In the genomic region with DNA sequence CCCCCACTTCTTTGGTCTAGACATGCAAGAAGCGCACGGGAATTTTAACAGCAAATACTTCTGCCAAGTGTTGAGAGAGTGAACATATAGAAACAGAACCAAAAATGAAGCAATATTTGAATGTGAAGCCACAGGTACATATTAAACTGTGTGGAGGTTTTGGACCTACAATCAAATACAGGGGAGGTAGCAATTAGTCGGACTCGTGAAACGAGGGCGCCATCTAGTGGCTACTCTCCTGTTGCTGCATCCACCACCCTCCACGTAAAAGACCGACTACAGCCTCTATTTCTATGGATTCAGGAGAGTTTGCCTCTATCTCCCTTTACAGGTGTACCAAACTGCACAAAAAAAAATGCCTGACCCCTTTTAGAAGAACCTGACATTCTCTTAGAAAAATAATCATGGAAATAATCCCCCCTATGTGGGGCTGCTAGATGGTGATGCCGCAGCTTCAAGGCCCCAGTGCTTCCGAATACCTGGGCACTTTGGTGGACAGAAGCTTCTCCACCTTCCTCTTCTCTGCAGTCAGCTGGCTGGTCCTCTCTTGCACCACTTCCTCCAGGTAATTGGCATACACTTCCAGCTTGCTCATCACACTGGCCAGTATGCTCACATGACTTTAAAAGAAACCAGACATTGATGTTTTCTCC, we compare ENCODE assay signal across 8 cellular contexts. TPM values are rescaled to one million over a fixed set of nuclear protein-coding genes. Genes with fewer than 3 reads are reported as not detected.
DNase-seq lines count a peak whose midpoint lies in the region; ATAC-seq, FAIRE-seq and TF ChIP-seq lines count a peak whose summit lies in the region.

No MANE protein-coding gene starts in this region.

- ATAC-seq in GM18502 (IDR thresholded peaks at IDR 0.05; ENCODE audit: poor library complexity, unreplicated experiment) = peak; percentile 84
- peak; percentile 92 for ATAC-seq in HG03103 (IDR thresholded peaks at IDR 0.05; ENCODE audit: low read depth, unreplicated experiment)
- ATAC-seq in activated CD8-positive, alpha-beta T cell treated with anti-CD3 and anti-CD28 coated beads for 36 hours = peak; percentile 87

- H3K9me3 Mint-ChIP-seq in activated CD8-positive, alpha-beta T cell treated with anti-CD3 and anti-CD28 coated beads for 36 hours = no peaks in the 10 kb centered on the region

- H3K4me3 Mint-ChIP-seq in activated CD8-positive, alpha-beta T cell treated with anti-CD3 and anti-CD28 coated beads for 36 hours = no peak overlapping the region

- H2BK5ac ChIP-seq in mesenchymal stem cell (ENCODE audit: low read depth, low read length, poor library complexity, severe bottlenecking) = no peak overlapping the region

- H4K8ac ChIP-seq in mesenchymal stem cell (ENCODE audit: low read length) = no peak overlapping the region

- no peak overlapping the region for H2BK120ac ChIP-seq in mesenchymal stem cell (ENCODE audit: low read depth, low read length)

- peaks cover 9% of the 10 kb centered on the region for H3K27me3 ChIP-seq in effector memory CD4-positive, alpha-beta T cell (replicated peaks; ENCODE audit: control insufficient read depth, insufficient read depth, low read length, poor library complexity, severe bottlenecking)
- H3K27me3 ChIP-seq in mesenchymal stem cell (ENCODE audit: control insufficient read depth in 1 of 2, insufficient read depth in 1 of 2, low read length in 2 of 2) = peaks cover 14 to 25% of the 10 kb centered on the region in 2 experiments

- no peak overlapping the region for H2AFZ ChIP-seq in mesenchymal stem cell (ENCODE audit: low read depth, low read length)

- CTCF ChIA-PET in activated CD8-positive, alpha-beta T cell treated with anti-CD3 and anti-CD28 coated beads for 36 hours (lab: Charles Lee) = interaction anchor here (0.7 to 5.8 kb wide), 25 partner anchors 8 to 200 kb away, joined by 3 to 29 read pairs (median 4); a partner anchor contains a TSS

- peak; percentile 28 for DNase-seq in NCI-H526 treated with DMSO at 0.1 percent for 48 hours (lab: John Stamatoyannopoulos, UW)
- DNase-seq in activated CD8-positive, alpha-beta T cell treated with anti-CD3 and anti-CD28 coated beads for 36 hours = peak; percentile 88
- peak; percentile 7 to 58 (median 42) for DNase-seq in effector memory CD4-positive, alpha-beta T cell
- peak; percentile 59 for DNase-seq in mesenchymal stem cell
- DNase-seq in stimulated activated CD8-positive, alpha-beta memory T cell treated with anti-CD3 and anti-CD28 coated beads, Interleukin-15, amount 100 ng/mL, for 48 hours (ENCODE audit: low read depth in 2 of 2) = peak; percentile 48 to 49

- H3K36me3 Mint-ChIP-seq in activated CD8-positive, alpha-beta T cell treated with anti-CD3 and anti-CD28 coated beads for 36 hours (ENCODE audit: low read depth) = no peaks in the 10 kb centered on the region

- H3K4me2 ChIP-seq in mesenchymal stem cell (ENCODE audit: low read length, poor library complexity, severe bottlenecking) = no peak overlapping the region

- 32% methylated on average over 10 of the region's 10 CpGs for WGBS in mesenchymal stem cell

- FAIRE-seq in A204.1 (lab: Jason Lieb, UNC) = peak; percentile 56

- no peak overlapping the region for H3K4me3 ChIP-seq in effector memory CD4-positive, alpha-beta T cell (ENCODE audit: insufficient read depth, low read depth, low read length, poor library complexity, severe bottlenecking)
- no peak overlapping the region for H3K4me3 ChIP-seq in mesenchymal stem cell (ENCODE audit: insufficient read depth in 1 of 2, low read depth in 1 of 2, low read length in 2 of 2)

- H3K23ac ChIP-seq in mesenchymal stem cell (ENCODE audit: low read length in 2 of 2) = no peak overlapping the region

- peak; percentile 91 for TF ChIP-seq CTCF in activated CD8-positive, alpha-beta T cell treated with anti-CD3 and anti-CD28 coated beads for 36 hours (IDR thresholded peaks at IDR 0.05)

- H3K9ac ChIP-seq in mesenchymal stem cell (ENCODE audit: low read length) = no peak overlapping the region

- no peak overlapping the region for H3K14ac ChIP-seq in mesenchymal stem cell (ENCODE audit: low read length in 2 of 2)

- H2BK12ac ChIP-seq in mesenchymal stem cell (ENCODE audit: low read length in 2 of 2) = no peak overlapping the region

- H3K27me3 Mint-ChIP-seq in activated CD8-positive, alpha-beta T cell treated with anti-CD3 and anti-CD28 coated beads for 36 hours = peaks cover 19% of the 10 kb centered on the region

- H2BK15ac ChIP-seq in mesenchymal stem cell (ENCODE audit: low read depth, poor library complexity, severe bottlenecking) = no peak overlapping the region

- intact Hi-C loops in activated CD8-positive, alpha-beta T cell treated with anti-CD3 and anti-CD28 coated beads for 36 hours (cut with micrococcal nuclease) = loop anchor here (10.0 kb wide), 1 partner anchor 180 kb away; no protein-coding TSS in a partner anchor

- H2AK5ac ChIP-seq in mesenchymal stem cell (ENCODE audit: low read length, severe bottlenecking) = no peak overlapping the region

- no peak overlapping the region for H3K18ac ChIP-seq in mesenchymal stem cell (ENCODE audit: low read depth in 1 of 2, low read length in 2 of 2)

- H3K79me1 ChIP-seq in mesenchymal stem cell (replicated peaks; ENCODE audit: low read length, poor library complexity, severe bottlenecking) = no peaks in the 10 kb centered on the region

- H3K36me3 ChIP-seq in effector memory CD4-positive, alpha-beta T cell (ENCODE audit: control insufficient read depth, insufficient read depth, low read length) = no peaks in the 10 kb centered on the region
- no peaks in the 10 kb centered on the region for H3K36me3 ChIP-seq in mesenchymal stem cell (ENCODE audit: control insufficient read depth in 1 of 2, insufficient read depth in 2 of 2, low read depth in 1 of 2, low read length in 2 of 2)

- no peak overlapping the region for H3K4ac ChIP-seq in mesenchymal stem cell (ENCODE audit: low read depth in 1 of 2, low read length in 2 of 2)

- no peaks in the 10 kb centered on the region for H3K9me3 ChIP-seq in effector memory CD4-positive, alpha-beta T cell (ENCODE audit: control insufficient read depth, low read length)
- H3K9me3 ChIP-seq in mesenchymal stem cell (ENCODE audit: control insufficient read depth, low read length) = no peaks in the 10 kb centered on the region

- POLR2A ChIA-PET in activated CD8-positive, alpha-beta T cell treated with anti-CD3 and anti-CD28 coated beads for 36 hours (lab: Charles Lee) = no interaction called here

- H4K91ac ChIP-seq in mesenchymal stem cell (ENCODE audit: low read length) = no peak overlapping the region

- H3K4me1 ChIP-seq in effector memory CD4-positive, alpha-beta T cell (ENCODE audit: control insufficient read depth, insufficient read depth, low read length, poor library complexity, severe bottlenecking) = no peaks in the 10 kb centered on the region
- no peaks in the 10 kb centered on the region for H3K4me1 ChIP-seq in mesenchymal stem cell (ENCODE audit: control insufficient read depth, insufficient read depth, low read depth, low read length)

- no peak overlapping the region for H3K27ac Mint-ChIP-seq in activated CD8-positive, alpha-beta T cell treated with anti-CD3 and anti-CD28 coated beads for 36 hours

- H3K4me1 Mint-ChIP-seq in activated CD8-positive, alpha-beta T cell treated with anti-CD3 and anti-CD28 coated beads for 36 hours (ENCODE audit: low read depth) = no peaks in the 10 kb centered on the region

- no peak overlapping the region for H3K27ac ChIP-seq in effector memory CD4-positive, alpha-beta T cell (ENCODE audit: insufficient read depth, low read length, poor library complexity, severe bottlenecking)
- H3K27ac ChIP-seq in mesenchymal stem cell (ENCODE audit: low read length, poor library complexity, severe bottlenecking) = no peak overlapping the region

RNA-seq across cellular contexts. Expression of a gene that starts 31.7 kb away (rescaled TPM):
- total RNA-seq in activated CD8-positive, alpha-beta T cell treated with anti-CD3 and anti-CD28 coated beads for 36 hours = not detected
- polyA plus RNA-seq in mesenchymal stem cell (2013, experiment 1 of 2) = not detected
- polyA plus RNA-seq in mesenchymal stem cell (2013, experiment 2 of 2) = not detected

RNA-seq across cellular contexts. Expression of a gene that starts 59.0 kb away (rescaled TPM):
- 10 to 100 TPM; 33.7 to 34.1 TPM for total RNA-seq in activated CD8-positive, alpha-beta T cell treated with anti-CD3 and anti-CD28 coated beads for 36 hours
- polyA plus RNA-seq in mesenchymal stem cell (2013, experiment 1 of 2) = 1.1 TPM
- polyA plus RNA-seq in mesenchymal stem cell (2013, experiment 2 of 2) = 1.0 TPM

Comparison
In these comparisons a context has a peak if more than half of its experiments do, and no peak if none do; other contexts are left out.
1. DNase-seq: peak in every context shown above with its lines; median percentile 88 in activated CD8-positive, alpha-beta T cell treated with anti-CD3 and anti-CD28 coated beads for 36 hours; 59 in mesenchymal stem cell; 48 in stimulated activated CD8-positive, alpha-beta memory T cell treated with anti-CD3 and anti-CD28 coated beads, Interleukin-15, amount 100 ng/mL, for 48 hours; 42 in effector memory CD4-positive, alpha-beta T cell; 28 in NCI-H526 treated with DMSO at 0.1 percent for 48 hours.